In genomic region chr7:130131964-130132875, GRCh38 we compare ENCODE assay signal across 1 cellular context.
TF ChIP-seq lines count a peak whose summit lies in the region.

No MANE protein-coding gene starts in this region.

TF ChIP-seq in K562, 482 proteins besides CTCF, POLR2A, EP300 and RAD21 (continued from another document and continues in another):
- TF ChIP-seq RNF219 (CRISPR knock-in tag; IDR thresholded peaks at IDR 0.05) (no peak), MCM7 (IDR thresholded peaks at IDR 0.05) (no peak), TFE3 (CRISPR knock-in tag; IDR thresholded peaks at IDR 0.05) (no peak), CHD7 (IDR thresholded peaks at IDR 0.05; ENCODE audit: low read depth, low read length) (no peak), HDAC8 (tag; IDR thresholded peaks at IDR 0.05) (0 out of 2 replicates have a peak, but pooled peaks have one; percentile 40), UBTF (IDR thresholded peaks at IDR 0.05; ENCODE audit: borderline replicate concordance in 1 of 2, low read depth in 2 of 2, low read length in 2 of 2) (peak in 1 of 2 experiments; percentile 40; a peak in 1 of 4 replicates), SIN3B (IDR thresholded peaks at IDR 0.05; ENCODE audit: low read depth) (no peak), ZNF589 (CRISPR knock-in tag; IDR thresholded peaks at IDR 0.05; ENCODE audit: low read depth) (no peak), ZNF23 (CRISPR knock-in tag; IDR thresholded peaks at IDR 0.05) (no peak), NRF1 (conservative IDR thresholded peaks at IDR 0.05 in 1 of 2, IDR thresholded peaks at IDR 0.05 in 1 of 2) (peak; percentile 86 to 88), LARP7 (IDR thresholded peaks at IDR 0.05) (no peak), CBFA2T2 (conservative IDR thresholded peaks at IDR 0.05) (peak; percentile 95), NKRF (IDR thresholded peaks at IDR 0.05; ENCODE audit: borderline replicate concordance) (no peak), YY1 (IDR thresholded peaks at IDR 0.05; ENCODE audit: borderline replicate concordance in 1 of 3, control insufficient read depth in 1 of 3, extremely low read depth in 1 of 3, insufficient read depth in 3 of 3, insufficient read length in 1 of 3, insufficient replicate concordance in 2 of 3, low read depth in 1 of 3, low read length in 2 of 3) (peak in 1 of 3 experiments; percentile 3), EHMT2 (IDR thresholded peaks at IDR 0.05) (peak; percentile 78; the same call in 1 of the 2 replicates), JUND (IDR thresholded peaks at IDR 0.05; ENCODE audit: borderline replicate concordance, low read depth, low read length) (peak; percentile 58), JUND (tag; IDR thresholded peaks at IDR 0.05; ENCODE audit: borderline replicate concordance, low read depth, low read length) (peak; percentile 71; the same call in 1 of the 3 replicates), TARDBP (IDR thresholded peaks at IDR 0.05) (no peak), SRF (CRISPR knock-in tag; IDR thresholded peaks at IDR 0.05) (peak in 1 of 2 experiments; percentile 75; a peak in 1 of 4 replicates), ETS1 (conservative IDR thresholded peaks at IDR 0.05; ENCODE audit: control insufficient read depth, low read depth, low read length) (no peak), PHB2 (IDR thresholded peaks at IDR 0.05; ENCODE audit: low read depth) (peak; percentile 32; the same call in 1 of the 2 replicates), HNRNPK (IDR thresholded peaks at IDR 0.05; ENCODE audit: low read depth, low read length, poor library complexity, severe bottlenecking) (no peak), SREBF2 (CRISPR knock-in tag; IDR thresholded peaks at IDR 0.05) (no peak), ARID3A (IDR thresholded peaks at IDR 0.05; ENCODE audit: borderline replicate concordance, low read depth, low read length) (no peak), MTF1 (CRISPR knock-in tag; IDR thresholded peaks at IDR 0.05; ENCODE audit: borderline replicate concordance) (no peak), NFE2 (IDR thresholded peaks at IDR 0.05; ENCODE audit: low read depth) (no peak), ZBTB2 (IDR thresholded peaks at IDR 0.05) (peak; percentile 83; the same call in 1 of the 2 replicates), PURB (CRISPR knock-in tag; IDR thresholded peaks at IDR 0.05; ENCODE audit: low read depth) (no peak), PCBP1 (IDR thresholded peaks at IDR 0.05; ENCODE audit: low read depth, low read length, poor library complexity, severe bottlenecking) (no peak), OTX1 (CRISPR knock-in tag; IDR thresholded peaks at IDR 0.05) (no peak)
